Comparison of ENCODE assay signal across 1 cellular context in genomic region chr1:232635778-232636356, GRCh38.
TF ChIP-seq lines count a peak whose summit lies in the region.

No MANE protein-coding gene starts in this region.

TF ChIP-seq in HEK293, 187 proteins besides CTCF, POLR2A, EP300 and RAD21 (continued from another document):
- 0 out of 2 replicates have a peak, but pooled peaks have one; percentile 13 for TF ChIP-seq GFI1B (tag by site-specific recombination; IDR thresholded peaks at IDR 0.05)
